In the genomic region with DNA sequence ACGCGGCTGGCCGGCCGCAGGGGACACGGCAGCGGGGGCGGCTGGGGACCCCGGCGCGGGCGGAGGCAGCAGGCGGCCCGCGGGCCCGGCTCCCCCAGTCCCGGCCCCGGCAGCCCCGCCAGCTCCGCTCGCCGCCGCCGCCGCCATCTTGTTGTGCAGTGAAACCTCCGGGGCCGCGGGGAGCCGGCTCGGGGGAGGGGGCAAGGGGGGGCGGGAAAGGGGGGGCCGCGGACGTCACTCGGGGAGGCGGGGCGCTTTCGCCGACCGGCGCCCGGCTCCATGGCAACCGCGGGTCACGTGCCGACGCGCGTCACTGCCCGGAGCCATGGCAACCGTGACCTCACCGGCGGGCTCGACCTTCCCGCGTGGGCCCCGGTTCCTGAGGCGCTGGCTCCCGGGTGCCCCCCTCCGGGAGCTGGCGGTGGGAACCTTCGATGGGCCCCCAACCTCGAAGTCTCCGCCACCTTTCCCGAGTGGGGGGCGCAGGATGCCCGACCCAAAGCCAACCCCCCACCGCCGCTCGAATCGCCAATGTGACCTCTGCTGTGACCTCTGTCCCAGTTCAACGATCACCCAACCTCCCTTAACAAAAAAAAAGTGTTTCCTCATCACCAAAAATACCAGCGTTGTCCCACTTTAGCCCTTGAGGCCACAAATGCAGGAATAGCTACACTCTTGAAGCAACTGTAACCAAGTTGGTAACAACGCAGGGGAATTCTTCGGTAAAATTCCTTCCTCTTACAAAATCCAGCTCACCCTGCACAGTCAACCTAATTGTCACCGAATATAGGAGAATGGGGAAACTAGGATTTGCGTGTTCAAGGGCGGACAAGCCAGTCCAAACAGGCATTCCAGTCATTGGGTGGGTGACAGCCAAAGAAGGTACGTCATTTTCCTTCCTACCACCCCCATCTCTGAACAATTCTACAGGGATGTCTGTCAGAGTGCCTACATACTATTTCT, we compare ENCODE assay signal across 8 cellular contexts. TPM values are rescaled to one million over a fixed set of nuclear protein-coding genes. Genes with fewer than 3 reads are reported as not detected.
A peak's percentile ranks its signal among the peaks of the same experiment; 100 is the strongest.
DNase-seq lines count a peak whose midpoint lies in the region; ATAC-seq and TF ChIP-seq lines count a peak whose summit lies in the region.

A gene (minus strand): TSS at position 160 of the 963 bp plus-strand sequence. CDS start 13 bp downstream, at position 147.

- H3K27me3 ChIP-seq in osteoblast (ENCODE audit: insufficient read depth, low read length) (no peaks in the 10 kb centered on the region), testis (no peaks in the 10 kb centered on the region)

- peak within 1 kb of the TSS; percentile 98 for H3K4me3 Mint-ChIP-seq in activated naive CD4-positive, alpha-beta T cell treated with anti-CD3 and anti-CD28 coated beads, Interleukin-2, amount 50 U/mL, for 24 hours

- H4K20me1 ChIP-seq in osteoblast (ENCODE audit: insufficient read depth, low read length): peaks cover 31% of the 10 kb centered on the region

- intact Hi-C loops in testis (cut with DNase I; ENCODE audit: low total_unique reads): no loop called here

- H3K36me3 ChIP-seq in osteoblast (ENCODE audit: insufficient read depth, low read length) (no peaks in the 10 kb centered on the region), testis (ENCODE audit: low read depth, missing control alignments) (no peaks in the 10 kb centered on the region)

- peak within 1 kb of the TSS; percentile 5 for H2AFZ ChIP-seq in osteoblast (ENCODE audit: low read length)

- H3K27ac ChIP-seq in osteoblast (ENCODE audit: low read depth, low read length) (peak within 1 kb of the TSS; percentile 100), testis (peak within 1 kb of the TSS; percentile 96 to 98)

- H3K4me3 ChIP-seq in HFF-Myc (replicated peaks; ENCODE audit: low read depth, low read length) (peak within 1 kb of the TSS; percentile 82), NB4 (ENCODE audit: low read depth, low read length) (peak within 1 kb of the TSS; percentile 76), osteoblast (ENCODE audit: insufficient read depth, low read length) (peak within 1 kb of the TSS; percentile 78), testis (peak within 1 kb of the TSS; percentile 73 to 99)

- H3K79me2 ChIP-seq in osteoblast (ENCODE audit: insufficient read depth, low read length): peaks cover 46% of the 10 kb centered on the region

- peak; percentile 85 for ATAC-seq in SK-N-SH treated with all-trans-retinoic acid at 6 μM for 48 hours

- no peaks in the 10 kb centered on the region for H3K27me3 Mint-ChIP-seq in activated naive CD4-positive, alpha-beta T cell treated with anti-CD3 and anti-CD28 coated beads, Interleukin-2, amount 50 U/mL, for 24 hours

- TF ChIP-seq POLR2A in NB4 (IDR thresholded peaks at IDR 0.05; ENCODE audit: extremely low read depth, insufficient read length) (peak; percentile 45), testis (IDR thresholded peaks at IDR 0.05) (peak; percentile 25)

- TF ChIP-seq CTCF in HFF-Myc (IDR thresholded peaks at IDR 0.05; ENCODE audit: low read depth, low read length, missing control alignments): peak; percentile 59
- peak; percentile 53 for TF ChIP-seq CTCF in NB4 (IDR thresholded peaks at IDR 0.05; ENCODE audit: low read depth, low read length)
- TF ChIP-seq CTCF in osteoblast (IDR thresholded peaks at IDR 0.05; ENCODE audit: extremely low read depth, low read depth, low read length): peak; percentile 40
- peak in 1 of 3 experiments; percentile 31 for TF ChIP-seq CTCF in testis (IDR thresholded peaks at IDR 0.05)

- WGBS in testis, 2 donors: 1 to 2% methylated on average over 12 to 40 of the region's 78 CpGs

- peak within 1 kb of the TSS; percentile 100 for H3K27ac Mint-ChIP-seq in activated naive CD4-positive, alpha-beta T cell treated with anti-CD3 and anti-CD28 coated beads, Interleukin-2, amount 50 U/mL, for 24 hours

- H3K9me3 ChIP-seq in osteoblast (ENCODE audit: low read depth, low read length) (no peaks in the 10 kb centered on the region), testis (no peaks in the 10 kb centered on the region)

- DNase-seq in GM03348 (ENCODE audit: low spot score) (peak; percentile 100), HFF-Myc (ENCODE audit: extremely low read depth, low read depth) (peak; percentile 61), NB4 (ENCODE audit: low read depth) (peak; percentile 95), glomerular endothelial cell (ENCODE audit: extremely low read depth, low read depth, low spot score) (peak; percentile 80), osteoblast (ENCODE audit: insufficient read length, low spot score, missing footprints) (peak; percentile 100), testis (peak; percentile 95)

- peak within 1 kb of the TSS; percentile 98 for H3K4me2 ChIP-seq in osteoblast (ENCODE audit: insufficient read depth, low read length)

- no peaks in the 10 kb centered on the region for H3K36me3 Mint-ChIP-seq in activated naive CD4-positive, alpha-beta T cell treated with anti-CD3 and anti-CD28 coated beads, Interleukin-2, amount 50 U/mL, for 24 hours

- peaks cover 51% of the 10 kb centered on the region for H3K4me1 Mint-ChIP-seq in activated naive CD4-positive, alpha-beta T cell treated with anti-CD3 and anti-CD28 coated beads, Interleukin-2, amount 50 U/mL, for 24 hours

- no peaks in the 10 kb centered on the region for H3K9me3 Mint-ChIP-seq in activated naive CD4-positive, alpha-beta T cell treated with anti-CD3 and anti-CD28 coated beads, Interleukin-2, amount 50 U/mL, for 24 hours

- H3K4me1 ChIP-seq in osteoblast (ENCODE audit: insufficient read depth, low read length) (peaks cover 39% of the 10 kb centered on the region), testis (peaks cover 31% of the 10 kb centered on the region)

TF ChIP-seq in SK-N-SH treated with all-trans-retinoic acid at 6 μM for 48 hours, 23 proteins besides CTCF, POLR2A, EP300 and RAD21:
- TF ChIP-seq BACH2 (CRISPR knock-in tag; IDR thresholded peaks at IDR 0.05; ENCODE audit: borderline replicate concordance) (no peak), PPARA (CRISPR knock-in tag; IDR thresholded peaks at IDR 0.05; ENCODE audit: borderline replicate concordance) (no peak), ZC3H10 (CRISPR knock-in tag; IDR thresholded peaks at IDR 0.05) (no peak), ESRRG (CRISPR knock-in tag; IDR thresholded peaks at IDR 0.05) (0 out of 2 replicates have a peak, but pooled peaks have one; percentile 41), CSDC2 (CRISPR knock-in tag; IDR thresholded peaks at IDR 0.05) (peak; percentile 80; the same call in 1 of the 2 replicates)
- TF ChIP-seq, protein P1, sequence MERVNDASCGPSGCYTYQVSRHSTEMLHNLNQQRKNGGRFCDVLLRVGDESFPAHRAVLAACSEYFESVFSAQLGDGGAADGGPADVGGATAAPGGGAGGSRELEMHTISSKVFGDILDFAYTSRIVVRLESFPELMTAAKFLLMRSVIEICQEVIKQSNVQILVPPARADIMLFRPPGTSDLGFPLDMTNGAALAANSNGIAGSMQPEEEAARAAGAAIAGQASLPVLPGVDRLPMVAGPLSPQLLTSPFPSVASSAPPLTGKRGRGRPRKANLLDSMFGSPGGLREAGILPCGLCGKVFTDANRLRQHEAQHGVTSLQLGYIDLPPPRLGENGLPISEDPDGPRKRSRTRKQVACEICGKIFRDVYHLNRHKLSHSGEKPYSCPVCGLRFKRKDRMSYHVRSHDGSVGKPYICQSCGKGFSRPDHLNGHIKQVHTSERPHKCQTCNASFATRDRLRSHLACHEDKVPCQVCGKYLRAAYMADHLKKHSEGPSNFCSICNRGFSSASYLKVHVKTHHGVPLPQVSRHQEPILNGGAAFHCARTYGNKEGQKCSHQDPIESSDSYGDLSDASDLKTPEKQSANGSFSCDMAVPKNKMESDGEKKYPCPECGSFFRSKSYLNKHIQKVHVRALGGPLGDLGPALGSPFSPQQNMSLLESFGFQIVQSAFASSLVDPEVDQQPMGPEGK (CRISPR knock-in tag; IDR thresholded peaks at IDR 0.05; ENCODE audit: borderline replicate concordance): peak; percentile 64; the same call in 1 of the 2 replicates
- TF ChIP-seq, protein P2, sequence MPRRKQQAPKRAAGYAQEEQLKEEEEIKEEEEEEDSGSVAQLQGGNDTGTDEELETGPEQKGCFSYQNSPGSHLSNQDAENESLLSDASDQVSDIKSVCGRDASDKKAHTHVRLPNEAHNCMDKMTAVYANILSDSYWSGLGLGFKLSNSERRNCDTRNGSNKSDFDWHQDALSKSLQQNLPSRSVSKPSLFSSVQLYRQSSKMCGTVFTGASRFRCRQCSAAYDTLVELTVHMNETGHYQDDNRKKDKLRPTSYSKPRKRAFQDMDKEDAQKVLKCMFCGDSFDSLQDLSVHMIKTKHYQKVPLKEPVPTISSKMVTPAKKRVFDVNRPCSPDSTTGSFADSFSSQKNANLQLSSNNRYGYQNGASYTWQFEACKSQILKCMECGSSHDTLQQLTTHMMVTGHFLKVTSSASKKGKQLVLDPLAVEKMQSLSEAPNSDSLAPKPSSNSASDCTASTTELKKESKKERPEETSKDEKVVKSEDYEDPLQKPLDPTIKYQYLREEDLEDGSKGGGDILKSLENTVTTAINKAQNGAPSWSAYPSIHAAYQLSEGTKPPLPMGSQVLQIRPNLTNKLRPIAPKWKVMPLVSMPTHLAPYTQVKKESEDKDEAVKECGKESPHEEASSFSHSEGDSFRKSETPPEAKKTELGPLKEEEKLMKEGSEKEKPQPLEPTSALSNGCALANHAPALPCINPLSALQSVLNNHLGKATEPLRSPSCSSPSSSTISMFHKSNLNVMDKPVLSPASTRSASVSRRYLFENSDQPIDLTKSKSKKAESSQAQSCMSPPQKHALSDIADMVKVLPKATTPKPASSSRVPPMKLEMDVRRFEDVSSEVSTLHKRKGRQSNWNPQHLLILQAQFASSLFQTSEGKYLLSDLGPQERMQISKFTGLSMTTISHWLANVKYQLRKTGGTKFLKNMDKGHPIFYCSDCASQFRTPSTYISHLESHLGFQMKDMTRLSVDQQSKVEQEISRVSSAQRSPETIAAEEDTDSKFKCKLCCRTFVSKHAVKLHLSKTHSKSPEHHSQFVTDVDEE (CRISPR knock-in tag; IDR thresholded peaks at IDR 0.05): 0 out of 2 replicates have a peak, but pooled peaks have one; percentile 15

RNA-seq across cellular contexts. Expression of the gene that starts here (rescaled TPM):
- total RNA-seq in glomerular endothelial cell (14.7 and 15.1 TPM in 2 replicates), osteoblast (24.8 and 25.7 TPM in 2 replicates), testis (100 to 1,000 TPM; 123 to 125 TPM)
- 112 TPM for polyA plus RNA-seq in testis (ENCODE audit: insufficient read depth, low read depth, low replicate concordance)

Comparison
In these comparisons a context has a peak if more than half of its experiments do, and no peak if none do; other contexts are left out.
1. Peak in every context shown above with its lines: DNase-seq, ATAC-seq, H3K4me3 ChIP-seq and H3K27ac ChIP-seq.